In genomic region chr3:151182349-151183079, GRCh38 we compare ENCODE assay signal across 1 cellular context.
TF ChIP-seq lines count a peak whose summit lies in the region.

No MANE protein-coding gene starts in this region.

TF ChIP-seq in IMR-90, 13 proteins besides CTCF, POLR2A, EP300 and RAD21:
- TF ChIP-seq USF2 (IDR thresholded peaks at IDR 0.05; ENCODE audit: low read depth, low read length), result no peak
- no peak for TF ChIP-seq ELK1 (IDR thresholded peaks at IDR 0.05; ENCODE audit: borderline replicate concordance, low read depth, low read length)
- TF ChIP-seq SMC3 (IDR thresholded peaks at IDR 0.05; ENCODE audit: low read depth, low read length), result no peak
- no peak for TF ChIP-seq MAZ (IDR thresholded peaks at IDR 0.05; ENCODE audit: borderline replicate concordance, low read depth, low read length)
- no peak for TF ChIP-seq CEBPB (IDR thresholded peaks at IDR 0.05; ENCODE audit: low read depth, low read length)
- no peak for TF ChIP-seq RFX5 (IDR thresholded peaks at IDR 0.05; ENCODE audit: low read depth, low read length)
- no peak for TF ChIP-seq RCOR1 (IDR thresholded peaks at IDR 0.05; ENCODE audit: insufficient replicate concordance, low read length)
- no peak for TF ChIP-seq MAFK (IDR thresholded peaks at IDR 0.05; ENCODE audit: low read depth, low read length)
- TF ChIP-seq NFE2L2 (IDR thresholded peaks at IDR 0.05; ENCODE audit: low read depth, low read length), result no peak
- TF ChIP-seq MXI1 (IDR thresholded peaks at IDR 0.05; ENCODE audit: borderline replicate concordance, low read depth, low read length), result no peak
- no peak for TF ChIP-seq BHLHE40 (IDR thresholded peaks at IDR 0.05; ENCODE audit: low read depth, low read length)
- TF ChIP-seq CHD1 (IDR thresholded peaks at IDR 0.05; ENCODE audit: low read depth, low read length), result no peak
- TF ChIP-seq FOS (IDR thresholded peaks at IDR 0.05; ENCODE audit: low read depth, low read length), result no peak
